Comparison of ENCODE assay signal across 26 cellular contexts in genomic region chrX:136861877-136862276, GRCh38. TPM values are rescaled to one million over a fixed set of nuclear protein-coding genes. Genes with fewer than 3 reads are reported as not detected.
DNase-seq lines count a peak whose midpoint lies in the region; ATAC-seq and TF ChIP-seq lines count a peak whose summit lies in the region.
"Had no signal": no experiment of that assay in that cellular context is flagged by ENCODE, and none has a peak within 500 bp of the region (broad histone marks: within the 10 kb centered on the region; RNA-seq: fewer than 3 reads in every experiment).

No MANE protein-coding gene starts in this region.

- no peak overlapping the region for H3K4me3 ChIP-seq in trophoblast cell (ENCODE audit: low read depth, low read length)
- H3K4me3 ChIP-seq: esophagus muscularis mucosa, stomach, thyroid gland had no signal

- H3K9me3 Mint-ChIP-seq in activated naive CD4-positive, alpha-beta T cell treated with anti-CD3 and anti-CD28 coated beads for 36 hours, result no peaks in the 10 kb centered on the region
- H3K9me3 Mint-ChIP-seq in Calu3 (ENCODE audit: low read depth, unreplicated experiment), result no peaks in the 10 kb centered on the region
- no peaks in the 10 kb centered on the region for H3K9me3 Mint-ChIP-seq in central memory CD8-positive, alpha-beta T cell

- no peak overlapping the region for H3K14ac ChIP-seq in trophoblast cell (ENCODE audit: low read length)

- TF ChIP-seq CTCF in Calu3 (IDR thresholded peaks at IDR 0.05; ENCODE audit: unreplicated experiment), result no peak

- ATAC-seq in central memory CD8-positive, alpha-beta T cell (replicated peaks; ENCODE audit: extremely low read depth, poor library complexity, severe bottlenecking), result no peak
- ATAC-seq: foreskin keratinocyte had no signal

- no peak overlapping the region for H4K91ac ChIP-seq in trophoblast cell (ENCODE audit: low read depth, low read length)

- no peaks in the 10 kb centered on the region for H3K79me2 ChIP-seq in trophoblast cell (ENCODE audit: control insufficient read depth, insufficient read depth, low read length, poor library complexity)

- intact Hi-C loops in activated naive CD4-positive, alpha-beta T cell treated with anti-CD3 and anti-CD28 coated beads for 36 hours (cut with micrococcal nuclease), result no loop called here
- intact Hi-C loops in Calu3 (cut with micrococcal nuclease; ENCODE audit: unreplicated experiment), result no loop called here

- no TSS peak for BruUV-seq in Calu3 (replicated peaks; lab: Mats Ljungman, UMichigan)

- H3K27ac ChIP-seq in trophoblast cell (ENCODE audit: low read depth, low read length), result no peak overlapping the region
- H3K27ac ChIP-seq: esophagus muscularis mucosa, foreskin keratinocyte, stomach, thyroid gland, WERI-Rb-1 had no signal

- H3K36me3 ChIP-seq in trophoblast cell (ENCODE audit: control insufficient read depth in 1 of 2, insufficient read depth in 2 of 2, low read length in 2 of 2), result peaks cover 15 to 17% of the 10 kb centered on the region in 2 experiments

- no peaks in the 10 kb centered on the region for H3K4me1 ChIP-seq in trophoblast cell (ENCODE audit: control insufficient read depth in 1 of 2, insufficient read depth in 2 of 2, low read length in 2 of 2)
- H3K4me1 ChIP-seq: BE2C, foreskin keratinocyte, stomach, thyroid gland had no signal

- H2BK5ac ChIP-seq in trophoblast cell (ENCODE audit: low read depth, low read length, poor library complexity), result no peak overlapping the region

- no peaks in the 10 kb centered on the region for H3K27me3 Mint-ChIP-seq in activated naive CD4-positive, alpha-beta T cell treated with anti-CD3 and anti-CD28 coated beads for 36 hours (ENCODE audit: low read depth)
- no peaks in the 10 kb centered on the region for H3K27me3 Mint-ChIP-seq in Calu3 (ENCODE audit: unreplicated experiment)
- no peaks in the 10 kb centered on the region for H3K27me3 Mint-ChIP-seq in central memory CD8-positive, alpha-beta T cell

- no peak overlapping the region for H3K9ac ChIP-seq in trophoblast cell (ENCODE audit: low read length)

- DNase-seq in activated naive CD4-positive, alpha-beta T cell treated with anti-CD3 and anti-CD28 coated beads for 36 hours, result no peak
- DNase-seq in activated naive CD4-positive, alpha-beta T cell treated with Interleukin-2 at 50 U/mL for 16 hours, result no peak
- DNase-seq in Calu3 (no peak), trophoblast cell (no peak), NCI-H2196 (lab: John Stamatoyannopoulos, UW; ENCODE audit: unreplicated experiment) (no peak), pons (ENCODE audit: low spot score) (no peak)
- no peak for DNase-seq in central memory CD8-positive, alpha-beta T cell (ENCODE audit: low spot score in 2 of 2)
- DNase-seq: ACHN; activated CD4-positive, alpha-beta T cell treated with anti-CD3 and anti-CD28 coated beads, Interleukin-2, amount 50 U/mL, for 48 hours; aorta; BE2C; COR-L47; DND-41; endodermal cell; foreskin keratinocyte; mammary epithelial cell; NCI-H1105; NCI-H1930; NCI-H526 treated with DMSO at 0.1 percent for 48 hours; nucleus accumbens; Right ventricle myocardium superior; stomach; T1000; thyroid gland; WERI-Rb-1 had no signal

- H3K36me3 Mint-ChIP-seq in activated naive CD4-positive, alpha-beta T cell treated with anti-CD3 and anti-CD28 coated beads for 36 hours (ENCODE audit: low read depth), result peaks cover 41% of the 10 kb centered on the region
- peaks cover 68% of the 10 kb centered on the region for H3K36me3 Mint-ChIP-seq in Calu3 (ENCODE audit: insufficient read depth, unreplicated experiment)
- H3K36me3 Mint-ChIP-seq in central memory CD8-positive, alpha-beta T cell (ENCODE audit: insufficient read depth), result peaks cover 40% of the 10 kb centered on the region

- no peak overlapping the region for H4K8ac ChIP-seq in trophoblast cell (ENCODE audit: low read depth, low read length)

- H4K12ac ChIP-seq in trophoblast cell (ENCODE audit: low read depth, low read length), result peak overlapping the region; percentile 30

- no peaks in the 10 kb centered on the region for H3K9me3 ChIP-seq in trophoblast cell (ENCODE audit: insufficient read depth, low read depth, low read length)
- H3K9me3 ChIP-seq: BE2C, esophagus muscularis mucosa, stomach, thyroid gland had no signal

- no peak overlapping the region for H2BK12ac ChIP-seq in trophoblast cell (ENCODE audit: low read length)

- WGBS in trophoblast cell (ENCODE audit: extremely low coverage, insufficient coverage, insufficient read length), result no CpG with 5 or more reads among the region's 1 CpG

- H3K4me2 ChIP-seq in trophoblast cell (ENCODE audit: low read length), result no peak overlapping the region

- no peak overlapping the region for H3K4me3 Mint-ChIP-seq in activated naive CD4-positive, alpha-beta T cell treated with anti-CD3 and anti-CD28 coated beads for 36 hours
- H3K4me3 Mint-ChIP-seq in Calu3 (ENCODE audit: low read depth, unreplicated experiment), result no peak overlapping the region
- H3K4me3 Mint-ChIP-seq in central memory CD8-positive, alpha-beta T cell, result no peak overlapping the region
- H3K4me3 Mint-ChIP-seq: endodermal cell had no signal

- H3K18ac ChIP-seq in trophoblast cell (ENCODE audit: low read length), result no peak overlapping the region

- no peak overlapping the region for H2AFZ ChIP-seq in trophoblast cell (ENCODE audit: insufficient read depth, low read length, poor library complexity)

- CTCF ChIA-PET in activated naive CD4-positive, alpha-beta T cell treated with anti-CD3 and anti-CD28 coated beads for 36 hours (lab: Charles Lee), result no interaction called here
- CTCF ChIA-PET in Calu3 (lab: Charles Lee), result no interaction called here

- no peaks in the 10 kb centered on the region for H3K79me1 ChIP-seq in trophoblast cell (ENCODE audit: low read length)

- H3K23ac ChIP-seq in trophoblast cell (ENCODE audit: low read length), result no peak overlapping the region

- no peak overlapping the region for H3K4ac ChIP-seq in trophoblast cell (ENCODE audit: low read depth, low read length)

- no peak overlapping the region for H2AK5ac ChIP-seq in trophoblast cell (ENCODE audit: low read length)

- H3K27me3 ChIP-seq in trophoblast cell (ENCODE audit: insufficient read depth, low read length), result no peaks in the 10 kb centered on the region
- H3K27me3 ChIP-seq: BE2C, esophagus muscularis mucosa, foreskin keratinocyte, stomach, thyroid gland had no signal

- no peak overlapping the region for H2BK120ac ChIP-seq in trophoblast cell (ENCODE audit: insufficient read depth, low read length, poor library complexity)

- peak overlapping the region; percentile 76 for H3K27ac Mint-ChIP-seq in activated naive CD4-positive, alpha-beta T cell treated with anti-CD3 and anti-CD28 coated beads for 36 hours
- peak overlapping the region; percentile 56 for H3K27ac Mint-ChIP-seq in Calu3 (ENCODE audit: unreplicated experiment)
- H3K27ac Mint-ChIP-seq in central memory CD8-positive, alpha-beta T cell (ENCODE audit: low read depth), result peak overlapping the region; percentile 61
- H3K27ac Mint-ChIP-seq: endodermal cell had no signal

- H3K4me1 Mint-ChIP-seq in activated naive CD4-positive, alpha-beta T cell treated with anti-CD3 and anti-CD28 coated beads for 36 hours (ENCODE audit: low read depth), result peaks cover 52% of the 10 kb centered on the region
- no peaks in the 10 kb centered on the region for H3K4me1 Mint-ChIP-seq in Calu3 (ENCODE audit: low read depth, unreplicated experiment)
- H3K4me1 Mint-ChIP-seq in central memory CD8-positive, alpha-beta T cell, result peaks cover 19% of the 10 kb centered on the region
- H3K4me1 Mint-ChIP-seq: endodermal cell had no signal

RNA-seq across cellular contexts. Expression of gene RBMX, which starts 18.6 kb away (rescaled TPM):
- total RNA-seq in activated naive CD4-positive, alpha-beta T cell treated with anti-CD3 and anti-CD28 coated beads for 36 hours, result 100 to 1,000 TPM; 278 to 280 TPM
- 225 and 252 TPM in 2 replicates for total RNA-seq in Calu3 (2022)
- 185 and 196 TPM in 2 replicates for polyA plus RNA-seq in trophoblast cell (2013)
